ENCODE assay signal across 16 cellular contexts in genomic region chr11:60761436-60762190, GRCh38. TPM values are rescaled to one million over a fixed set of nuclear protein-coding genes. Genes with fewer than 3 reads are reported as not detected.
DNase-seq lines count a peak whose midpoint lies in the region; ATAC-seq and TF ChIP-seq lines count a peak whose summit lies in the region.
"Had no signal": no experiment of that assay in that cellular context is flagged by ENCODE, and none has a peak within 500 bp of the region (broad histone marks: within the 10 kb centered on the region; RNA-seq: fewer than 3 reads in every experiment).

No MANE protein-coding gene starts in this region.

- H3K36me3 ChIP-seq in lower lobe of right lung (no peaks in the 10 kb centered on the region), MG63 (no peaks in the 10 kb centered on the region)
- H3K36me3 ChIP-seq: vagina had no signal

- H3K27me3 ChIP-seq in lower lobe of right lung (ENCODE audit: low read depth) (peaks cover 6% of the 10 kb centered on the region), MG63 (peaks cover 4% of the 10 kb centered on the region)
- H3K27me3 ChIP-seq: vagina had no signal

- no peak overlapping the region for H3K27ac ChIP-seq in lower lobe of right lung
- H3K27ac ChIP-seq: C4-2B, HL-60, vagina had no signal

- DNase-seq in lower lobe of right lung: no peak
- no peak for DNase-seq in activated CD4-positive, alpha-beta T cell treated with anti-CD3 and anti-CD28 coated beads, Interleukin-2, amount 50 U/mL, for 4 hours
- DNase-seq in MG63: no peak
- DNase-seq: activated naive CD4-positive, alpha-beta T cell treated with Interleukin-2 at 50 U/mL for 16 hours; SK-N-SH; stimulated activated naive CD4-positive, alpha-beta T cell treated with Interleukin-2 at 50 U/mL for 16 hours had no signal

- H3K4me3 ChIP-seq in lower lobe of right lung (peak overlapping the region; percentile 3), MG63 (no peak overlapping the region)
- H3K4me3 ChIP-seq: vagina had no signal

- peak; percentile 29 for ATAC-seq in GM18861 (IDR thresholded peaks at IDR 0.05; ENCODE audit: unreplicated experiment)
- ATAC-seq in GM21526 (IDR thresholded peaks at IDR 0.05; ENCODE audit: low FRiP score, unreplicated experiment): peak; percentile 32
- ATAC-seq in HG03442 (IDR thresholded peaks at IDR 0.05; ENCODE audit: unreplicated experiment): peak; percentile 22
- ATAC-seq in lower lobe of right lung: no peak
- ATAC-seq in GM19455 (IDR thresholded peaks at IDR 0.05; ENCODE audit: unreplicated experiment): no peak
- no peak for ATAC-seq in HG03342 (IDR thresholded peaks at IDR 0.05; ENCODE audit: unreplicated experiment)

- no peak for TF ChIP-seq CTCF in lower lobe of right lung (IDR thresholded peaks at IDR 0.05)

- H3K9me3 ChIP-seq in lower lobe of right lung (no peaks in the 10 kb centered on the region), MG63 (no peaks in the 10 kb centered on the region)
- H3K9me3 ChIP-seq: SK-N-SH, vagina had no signal

- intact Hi-C loops in lower lobe of right lung (cut with DNase I): no loop called here

- H3K4me1 ChIP-seq in lower lobe of right lung: peaks cover 3% of the 10 kb centered on the region
- H3K4me1 ChIP-seq: vagina had no signal

RNA-seq across cellular contexts. Expression of gene MS4A15, which starts 4.9 kb away (rescaled TPM):
- 113 TPM for total RNA-seq in lower lobe of right lung
- not detected in 2 replicates for total RNA-seq in MG63 (2014; rRNA removed; shearing (Covaris generic); ENCODE audit: low replicate concordance)
- total RNA-seq: LHCN-M2, liver, vagina had no signal

RNA-seq across cellular contexts. Expression of gene MS4A10, which starts 23.5 kb away (rescaled TPM):
- not detected for total RNA-seq in lower lobe of right lung
- total RNA-seq in MG63 (2014; rRNA removed; shearing (Covaris generic); ENCODE audit: low replicate concordance): not detected in 2 replicates
- total RNA-seq: LHCN-M2, liver, vagina had no signal

RNA-seq across cellular contexts. Expression of gene MS4A18, which starts 37.1 kb away (rescaled TPM):
- not detected for total RNA-seq in lower lobe of right lung
- total RNA-seq in MG63 (2014; rRNA removed; shearing (Covaris generic); ENCODE audit: low replicate concordance): not detected in 2 replicates
- total RNA-seq: LHCN-M2, liver, vagina had no signal

Comparison
In these comparisons a context has a peak if more than half of its experiments do, and no peak if none do; other contexts are left out.
1. ATAC-seq: peak in GM18861 (single experiment), GM21526 (single experiment) and HG03442 (single experiment); none in lower lobe of right lung (0 of 2), GM19455 (single experiment) and HG03342 (single experiment).
2. RNA of gene MS4A15, which starts 4.9 kb away (total RNA-seq): 113 TPM in lower lobe of right lung (single experiment); not detected in MG63; every median in the first group is over 100 times any median in the second.